In genomic region chr12:125064492-125064891, GRCh38 we compare ENCODE assay signal across 8 cellular contexts. TPM values are rescaled to one million over a fixed set of nuclear protein-coding genes. Genes with fewer than 3 reads are reported as not detected.
DNase-seq lines count a peak whose midpoint lies in the region; ATAC-seq, FAIRE-seq and TF ChIP-seq lines count a peak whose summit lies in the region.

No MANE protein-coding gene starts in this region.

- H3K4me1 ChIP-seq in thoracic aorta (ENCODE audit: control insufficient read depth in 1 of 2, low read depth in 2 of 2), result peaks cover 11 to 25% of the 10 kb centered on the region in 2 donors

- H3K4me1 Mint-ChIP-seq in activated CD4-positive, alpha-beta T cell treated with anti-CD3 and anti-CD28 coated beads, Interleukin-2, amount 10 ng/mL, durations not matched to agents 7 days and 5 days, result peaks cover 17% of the 10 kb centered on the region
- peaks cover 17% of the 10 kb centered on the region for H3K4me1 Mint-ChIP-seq in activated T-helper 1 cell treated with anti-CD3 and anti-CD28 coated beads, Interleukin-12 subunit alpha, Interleukin-12 subunit beta, Interleukin-2, Interleukin-4 antibody, amounts not matched to agents 30 ng/mL and 10 ng/mL and 1 ng/mL, durations not matched to agents 14 hours and 24 hours and 36 hours (ENCODE audit: low read depth)

- ATAC-seq in thoracic aorta (ENCODE audit: insufficient number of reproducible peaks, low FRiP score, low read depth) (no peak), GM21737 (IDR thresholded peaks at IDR 0.05; ENCODE audit: unreplicated experiment) (no peak)

- no peaks in the 10 kb centered on the region for H3K9me3 ChIP-seq in thoracic aorta

- no peaks in the 10 kb centered on the region for H3K36me3 Mint-ChIP-seq in activated CD4-positive, alpha-beta T cell treated with anti-CD3 and anti-CD28 coated beads, Interleukin-2, amount 10 ng/mL, durations not matched to agents 7 days and 5 days (ENCODE audit: low read depth)
- H3K36me3 Mint-ChIP-seq in activated T-helper 1 cell treated with anti-CD3 and anti-CD28 coated beads, Interleukin-12 subunit alpha, Interleukin-12 subunit beta, Interleukin-2, Interleukin-4 antibody, amounts not matched to agents 30 ng/mL and 10 ng/mL and 1 ng/mL, durations not matched to agents 14 hours and 24 hours and 36 hours (ENCODE audit: low read depth), result peaks cover 3% of the 10 kb centered on the region

- POLR2A ChIA-PET in activated CD4-positive, alpha-beta T cell treated with anti-CD3 and anti-CD28 coated beads, Interleukin-2, amount 10 ng/mL, durations not matched to agents 7 days and 5 days (lab: Charles Lee), result no interaction called here

- CTCF ChIA-PET in activated CD4-positive, alpha-beta T cell treated with anti-CD3 and anti-CD28 coated beads, Interleukin-2, amount 10 ng/mL, durations not matched to agents 7 days and 5 days (lab: Charles Lee), result interaction anchor here (0.6 to 2.1 kb wide), 5 partner anchors 9 to 1254 kb away, joined by 3 to 13 read pairs (median 7); no protein-coding TSS in a partner anchor

- TF ChIP-seq CTCF in thoracic aorta (IDR thresholded peaks at IDR 0.05), result no peak

- FAIRE-seq in urothelium cell line (lab: Jason Lieb, UNC), result no peak

- DNase-seq in activated CD4-positive, alpha-beta T cell treated with anti-CD3 and anti-CD28 coated beads, Interleukin-2, amount 10 ng/mL, durations not matched to agents 7 days and 5 days, result no peak
- DNase-seq in activated CD4-positive, alpha-beta T cell treated with anti-CD3 and anti-CD28 coated beads for 1 hour, result no peak
- no peak for DNase-seq in activated T-helper 1 cell treated with anti-CD3 and anti-CD28 coated beads, Interleukin-12 subunit alpha, Interleukin-12 subunit beta, Interleukin-2, Interleukin-4 antibody, amounts not matched to agents 30 ng/mL and 10 ng/mL and 1 ng/mL, durations not matched to agents 14 hours and 24 hours and 36 hours (ENCODE audit: low spot score)
- DNase-seq in left kidney (ENCODE audit: low read depth, low spot score) (peak; percentile 41), thoracic aorta (ENCODE audit: low spot score) (no peak), urothelium cell line (ENCODE audit: low spot score) (no peak), GOT3 (lab: John Stamatoyannopoulos, UW) (no peak)

- no peak overlapping the region for H3K27ac ChIP-seq in thoracic aorta

- H3K4me3 Mint-ChIP-seq in activated CD4-positive, alpha-beta T cell treated with anti-CD3 and anti-CD28 coated beads, Interleukin-2, amount 10 ng/mL, durations not matched to agents 7 days and 5 days, result peak overlapping the region; percentile 73
- peak overlapping the region; percentile 79 for H3K4me3 Mint-ChIP-seq in activated T-helper 1 cell treated with anti-CD3 and anti-CD28 coated beads, Interleukin-12 subunit alpha, Interleukin-12 subunit beta, Interleukin-2, Interleukin-4 antibody, amounts not matched to agents 30 ng/mL and 10 ng/mL and 1 ng/mL, durations not matched to agents 14 hours and 24 hours and 36 hours

- peaks cover 16% of the 10 kb centered on the region for H3K27me3 Mint-ChIP-seq in activated CD4-positive, alpha-beta T cell treated with anti-CD3 and anti-CD28 coated beads, Interleukin-2, amount 10 ng/mL, durations not matched to agents 7 days and 5 days
- H3K27me3 Mint-ChIP-seq in activated T-helper 1 cell treated with anti-CD3 and anti-CD28 coated beads, Interleukin-12 subunit alpha, Interleukin-12 subunit beta, Interleukin-2, Interleukin-4 antibody, amounts not matched to agents 30 ng/mL and 10 ng/mL and 1 ng/mL, durations not matched to agents 14 hours and 24 hours and 36 hours (ENCODE audit: insufficient read depth), result peaks cover 7% of the 10 kb centered on the region

- no peaks in the 10 kb centered on the region for H3K27me3 ChIP-seq in thoracic aorta (replicated peaks; ENCODE audit: insufficient read depth)

- no peak overlapping the region for H3K27ac Mint-ChIP-seq in activated CD4-positive, alpha-beta T cell treated with anti-CD3 and anti-CD28 coated beads, Interleukin-2, amount 10 ng/mL, durations not matched to agents 7 days and 5 days
- no peak overlapping the region for H3K27ac Mint-ChIP-seq in activated T-helper 1 cell treated with anti-CD3 and anti-CD28 coated beads, Interleukin-12 subunit alpha, Interleukin-12 subunit beta, Interleukin-2, Interleukin-4 antibody, amounts not matched to agents 30 ng/mL and 10 ng/mL and 1 ng/mL, durations not matched to agents 14 hours and 24 hours and 36 hours

- H3K36me3 ChIP-seq in thoracic aorta, result no peaks in the 10 kb centered on the region

- peak overlapping the region; percentile 89 for H3K4me3 ChIP-seq in thoracic aorta

- intact Hi-C loops in activated T-helper 1 cell treated with anti-CD3 and anti-CD28 coated beads, Interleukin-12 subunit alpha, Interleukin-12 subunit beta, Interleukin-2, Interleukin-4 antibody, amounts not matched to agents 30 ng/mL and 10 ng/mL and 1 ng/mL, durations not matched to agents 14 hours and 24 hours and 36 hours (cut with micrococcal nuclease), result loop anchor here (2.0 kb wide), 1 partner anchor 144 kb away; no protein-coding TSS in a partner anchor

- no peaks in the 10 kb centered on the region for H3K9me3 Mint-ChIP-seq in activated CD4-positive, alpha-beta T cell treated with anti-CD3 and anti-CD28 coated beads, Interleukin-2, amount 10 ng/mL, durations not matched to agents 7 days and 5 days
- H3K9me3 Mint-ChIP-seq in activated T-helper 1 cell treated with anti-CD3 and anti-CD28 coated beads, Interleukin-12 subunit alpha, Interleukin-12 subunit beta, Interleukin-2, Interleukin-4 antibody, amounts not matched to agents 30 ng/mL and 10 ng/mL and 1 ng/mL, durations not matched to agents 14 hours and 24 hours and 36 hours, result peaks cover 5% of the 10 kb centered on the region

RNA-seq across cellular contexts. Expression of gene AACS, which starts 0.7 kb away (rescaled TPM):
- total RNA-seq in activated CD4-positive, alpha-beta T cell treated with anti-CD3 and anti-CD28 coated beads, Interleukin-2, amount 10 ng/mL, durations not matched to agents 7 days and 5 days, result 10 to 100 TPM; 17.8 to 19.1 TPM
- total RNA-seq in activated T-helper 1 cell treated with anti-CD3 and anti-CD28 coated beads, Interleukin-12 subunit alpha, Interleukin-12 subunit beta, Interleukin-2, Interleukin-4 antibody, amounts not matched to agents 30 ng/mL and 10 ng/mL and 1 ng/mL, durations not matched to agents 14 hours and 24 hours and 36 hours, result 26.7 and 27.8 TPM in 2 replicates
- total RNA-seq in thoracic aorta, result 10 to 100 TPM; 14.1 to 14.7 TPM
